In the genomic region with DNA sequence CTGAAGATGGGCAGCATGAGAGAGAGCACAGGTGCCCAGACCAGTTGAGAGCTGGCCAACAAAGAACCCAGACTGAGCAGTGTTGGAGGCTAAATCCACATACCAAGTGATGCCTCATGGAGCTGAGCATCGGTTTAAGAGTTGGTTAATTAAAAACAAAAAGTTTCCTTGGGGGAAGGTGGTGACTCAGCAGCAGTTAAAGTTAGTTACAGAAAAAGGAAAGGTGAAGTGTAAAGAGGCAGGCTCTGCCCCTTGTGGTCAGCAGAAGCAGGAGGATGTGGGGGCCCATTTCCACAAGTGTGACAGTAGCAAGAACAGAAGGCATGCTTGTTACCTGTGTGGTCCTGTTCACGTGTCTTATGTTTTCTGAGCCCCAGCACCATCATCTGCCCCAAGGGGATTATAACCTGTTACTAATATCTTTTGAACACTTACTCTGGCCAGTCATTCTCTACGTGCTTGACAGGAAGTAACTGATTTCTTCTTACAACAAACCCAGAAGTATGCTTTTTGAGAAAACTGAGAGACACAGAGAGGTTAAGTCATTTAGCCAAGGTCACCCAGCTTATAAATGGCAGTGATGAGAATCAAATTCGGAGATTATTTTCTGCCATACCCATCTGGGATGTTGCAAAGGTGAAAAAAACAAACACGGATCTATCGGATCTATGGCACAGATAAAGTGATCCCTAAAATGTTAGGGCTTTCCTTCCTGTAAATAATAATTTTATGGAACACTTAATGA, we compare ENCODE assay signal across 8 cellular contexts.
DNase-seq lines count a peak whose midpoint lies in the region; ATAC-seq and TF ChIP-seq lines count a peak whose summit lies in the region.

No MANE protein-coding gene starts in this region.

- ATAC-seq in GM18498 (IDR thresholded peaks at IDR 0.05; ENCODE audit: unreplicated experiment): peak; percentile 91
- peak; percentile 89 for ATAC-seq in GM21723 (IDR thresholded peaks at IDR 0.05; ENCODE audit: unreplicated experiment)
- ATAC-seq in left colon: no peak

- DNase-seq in HT-29 (ENCODE audit: low spot score) (peak; percentile 3), kidney epithelial cell (ENCODE audit: low read depth) (peak; percentile 86), COLO829 (ENCODE audit: low spot score) (no peak), left colon (no peak)
- no peak for DNase-seq in central memory CD4-positive, alpha-beta T cell
- DNase-seq in activated CD8-positive, alpha-beta memory T cell treated with anti-CD3 and anti-CD28 coated beads, Interleukin-2, amount 50 U/mL, for 4 hours: no peak

- no peak overlapping the region for H3K4me3 ChIP-seq in kidney epithelial cell (ENCODE audit: low read depth, low read length)

- intact Hi-C loops in left colon (cut with DNase I, micrococcal nuclease): no loop called here

- H3K36me3 ChIP-seq in kidney epithelial cell (ENCODE audit: control insufficient read depth, insufficient read depth, low read length): no peaks in the 10 kb centered on the region

- no peaks in the 10 kb centered on the region for H3K27me3 ChIP-seq in kidney epithelial cell (ENCODE audit: control insufficient read depth, insufficient read depth, low read length)

- TF ChIP-seq CTCF in kidney epithelial cell (IDR thresholded peaks at IDR 0.05; ENCODE audit: insufficient read depth, low read length, poor library complexity, severe bottlenecking): peak; percentile 76

Comparison
In these comparisons a context has a peak if more than half of its experiments do, and no peak if none do; other contexts are left out.
1. DNase-seq: peak in HT-29 (single experiment) and kidney epithelial cell (single experiment); none in COLO829 (single experiment), central memory CD4-positive, alpha-beta T cell (single experiment), left colon (0 of 2) and activated CD8-positive, alpha-beta memory T cell treated with anti-CD3 and anti-CD28 coated beads, Interleukin-2, amount 50 U/mL, for 4 hours (single experiment).